18 cellular contexts compared by ENCODE assay signal in the genomic region with DNA sequence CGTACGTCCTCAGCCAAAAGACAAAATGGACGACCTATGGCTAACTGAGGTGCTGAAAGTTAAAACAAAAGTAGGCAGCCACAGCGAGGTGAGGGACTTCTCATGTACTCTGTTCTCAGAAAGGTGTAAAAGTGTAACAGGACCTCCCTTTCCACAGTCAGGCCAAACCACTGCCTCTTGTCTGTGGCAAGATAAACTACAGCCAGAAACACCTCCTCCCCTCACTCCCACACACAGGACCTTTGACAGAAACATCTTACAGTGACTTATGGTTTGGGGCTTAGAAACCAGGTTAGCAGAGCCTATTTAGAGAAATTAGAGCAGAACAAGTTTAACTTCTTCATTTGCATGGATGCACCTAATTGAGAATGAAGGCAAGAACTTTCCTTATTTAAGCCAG.
"Had no signal": no experiment of that assay in that cellular context is flagged by ENCODE, and none has a peak within 500 bp of the region (broad histone marks: within the 10 kb centered on the region; RNA-seq: fewer than 3 reads in every experiment).

No MANE protein-coding gene starts in this region.

- H3K4me3 ChIP-seq: prostate gland, suprapubic skin, transverse colon, uterus had no signal

- H3K4me1 ChIP-seq: prostate gland, suprapubic skin, transverse colon, uterus had no signal

- H3K27ac ChIP-seq: prostate gland, suprapubic skin, transverse colon, uterus had no signal

- H3K36me3 ChIP-seq: prostate gland, suprapubic skin, transverse colon, uterus had no signal

- H3K27me3 ChIP-seq: suprapubic skin, transverse colon, uterus had no signal

- H3K9me3 ChIP-seq: prostate gland, suprapubic skin, transverse colon, uterus had no signal

- DNase-seq: activated CD4-positive, alpha-beta T cell treated with anti-CD3 and anti-CD28 coated beads, Interleukin-2, amount 10 ng/mL, durations not matched to agents 7 days and 5 days; activated CD8-positive, alpha-beta memory T cell treated with anti-CD3 and anti-CD28 coated beads for 24 hours; activated CD8-positive, alpha-beta memory T cell treated with anti-CD3 and anti-CD28 coated beads, Interleukin-2, amount 50 U/mL, for 48 hours; activated gamma-delta T cell treated with Interleukin-2 at 50 U/mL for 16 hours; effector CD4-positive, alpha-beta T cell; hypothalamus; kidney; left ventricle myocardium superior; right cardiac atrium; small intestine; stimulated activated CD4-positive, alpha-beta T cell treated with anti-CD3 and anti-CD28 coated beads, Interleukin-15, amount 100 ng/mL, for 24 hours; stimulated activated CD4-positive, alpha-beta T cell treated with anti-CD3 and anti-CD28 coated beads, Interleukin-2, amount 100 ng/mL, for 48 hours; stimulated activated naive CD8-positive, alpha-beta T cell treated with anti-CD3 and anti-CD28 coated beads, Interleukin-15, amount 100 ng/mL, for 72 hours; T-helper 2 cell; transverse colon; uterus had no signal
